In genomic region chr4:103478210-103478609, GRCh38 we compare ENCODE assay signal across 16 cellular contexts.
A peak's percentile ranks its signal among the peaks of the same experiment; 100 is the strongest.
DNase-seq lines count a peak whose midpoint lies in the region; ATAC-seq and TF ChIP-seq lines count a peak whose summit lies in the region.
"Had no signal": no experiment of that assay in that cellular context is flagged by ENCODE, and none has a peak within 500 bp of the region (broad histone marks: within the 10 kb centered on the region; RNA-seq: fewer than 3 reads in every experiment).

No MANE protein-coding gene starts in this region.

- H3K4me3 Mint-ChIP-seq in GM23338 = no peak overlapping the region
- H3K4me3 Mint-ChIP-seq in endodermal cell = no peak overlapping the region
- H3K4me3 Mint-ChIP-seq in progenitor cell of endocrine pancreas (ENCODE audit: low read depth) = no peak overlapping the region
- H3K4me3 Mint-ChIP-seq: CD4-positive, alpha-beta memory T cell; HFFc6 had no signal

- no peaks in the 10 kb centered on the region for H3K36me3 Mint-ChIP-seq in GM23338 (ENCODE audit: low read depth)
- peaks cover 2% of the 10 kb centered on the region for H3K36me3 Mint-ChIP-seq in endodermal cell (ENCODE audit: low read depth)
- H3K36me3 Mint-ChIP-seq in progenitor cell of endocrine pancreas (ENCODE audit: insufficient read depth) = no peaks in the 10 kb centered on the region
- H3K36me3 Mint-ChIP-seq: CD4-positive, alpha-beta memory T cell had no signal

- H3K4me2 ChIP-seq in GM23338 = no peak overlapping the region
- H3K4me2 ChIP-seq in OCI-LY3 (ENCODE audit: low read length) = no peak overlapping the region

- TF ChIP-seq CTCF in GM23338 (conservative IDR thresholded peaks at IDR 0.05; ENCODE audit: low read depth in 2 of 2) (no peak), OCI-LY3 (IDR thresholded peaks at IDR 0.05; ENCODE audit: low read depth, low read length) (no peak), endodermal cell (conservative IDR thresholded peaks at IDR 0.05) (no peak), progenitor cell of endocrine pancreas (IDR thresholded peaks at IDR 0.05; ENCODE audit: unreplicated experiment) (no peak), mucosa of descending colon (IDR thresholded peaks at IDR 0.05) (no peak)

- no peaks in the 10 kb centered on the region for H3K27me3 Mint-ChIP-seq in GM23338 (ENCODE audit: insufficient read depth, low read depth, poor library complexity)
- no peaks in the 10 kb centered on the region for H3K27me3 Mint-ChIP-seq in endodermal cell (ENCODE audit: insufficient read depth)
- no peaks in the 10 kb centered on the region for H3K27me3 Mint-ChIP-seq in progenitor cell of endocrine pancreas

- intact Hi-C loops in mucosa of descending colon (cut with DNase I, micrococcal nuclease) = no loop called here

- no peaks in the 10 kb centered on the region for H3F3A ChIP-seq in GM23338 (replicated peaks; ENCODE audit: low read depth)

- no peak overlapping the region for H3K4me3 ChIP-seq in GM23338
- H3K4me3 ChIP-seq in OCI-LY3 (ENCODE audit: low read length) = no peak overlapping the region
- peak overlapping the region; percentile 19 for H3K4me3 ChIP-seq in endodermal cell (ENCODE audit: low read length)
- no peak overlapping the region for H3K4me3 ChIP-seq in mucosa of descending colon
- H3K4me3 ChIP-seq: HAP-1 had no signal

- H2AFZ ChIP-seq in GM23338 = no peak overlapping the region
- H2AFZ ChIP-seq in OCI-LY3 (ENCODE audit: low read depth, low read length) = 0 out of 2 replicates have a peak overlapping the region, but pooled peaks have one; percentile 38

- H3K27ac ChIP-seq in GM23338 (ENCODE audit: low read depth) (no peak overlapping the region), OCI-LY3 (ENCODE audit: low read length) (no peak overlapping the region), endodermal cell (ENCODE audit: low read depth, low read length) (no peak overlapping the region)

- no peaks in the 10 kb centered on the region for H3K9me3 ChIP-seq in OCI-LY3 (ENCODE audit: insufficient read depth, low read length)
- H3K9me3 ChIP-seq in endodermal cell (ENCODE audit: control insufficient read depth, low read length) = no peaks in the 10 kb centered on the region
- H3K9me3 ChIP-seq in mucosa of descending colon = no peaks in the 10 kb centered on the region
- H3K9me3 ChIP-seq: HAP-1 had no signal

- ATAC-seq in GM23338 (no peak), mucosa of descending colon (no peak), GM21367 (IDR thresholded peaks at IDR 0.05; ENCODE audit: unreplicated experiment) (no peak), GM21529 (IDR thresholded peaks at IDR 0.05; ENCODE audit: unreplicated experiment) (no peak)

- H3K36me3 ChIP-seq in GM23338 (ENCODE audit: insufficient read depth) = no peaks in the 10 kb centered on the region
- no peaks in the 10 kb centered on the region for H3K36me3 ChIP-seq in OCI-LY3 (replicated peaks; ENCODE audit: low read depth, low read length)
- H3K36me3 ChIP-seq in endodermal cell (ENCODE audit: control insufficient read depth, insufficient read depth, low read length) = no peaks in the 10 kb centered on the region
- no peaks in the 10 kb centered on the region for H3K36me3 ChIP-seq in mucosa of descending colon (ENCODE audit: low read depth)
- H3K36me3 ChIP-seq: HAP-1 had no signal

- H3K9ac ChIP-seq in OCI-LY3 (ENCODE audit: low read length) (no peak overlapping the region), endodermal cell (ENCODE audit: extremely low read depth, low read length, poor library complexity, severe bottlenecking) (no peak overlapping the region)

- H3K79me2 ChIP-seq in GM23338 (replicated peaks; ENCODE audit: insufficient read depth) (no peaks in the 10 kb centered on the region), OCI-LY3 (ENCODE audit: low read length) (no peaks in the 10 kb centered on the region)

- H3K4me1 ChIP-seq in GM23338 (ENCODE audit: insufficient read depth) (peaks cover 2% of the 10 kb centered on the region; the same call in 1 of the 2 replicates), OCI-LY3 (ENCODE audit: low read length) (no peaks in the 10 kb centered on the region), endodermal cell (ENCODE audit: control insufficient read depth, insufficient read depth, low read length) (peaks cover 9% of the 10 kb centered on the region), mucosa of descending colon (ENCODE audit: low read depth) (no peaks in the 10 kb centered on the region)
- H3K4me1 ChIP-seq: HAP-1 had no signal

- WGBS in endodermal cell (ENCODE audit: insufficient coverage in 1 of 2, insufficient read length in 1 of 2), 2 experiments = 25% methylated on average over 1 of the region's 1 CpG; no CpG with 5 or more reads in 1 of the 2 experiments

- H3K4me1 Mint-ChIP-seq in GM23338 (peaks cover 7% of the 10 kb centered on the region; the same call in 1 of the 3 replicates), endodermal cell (no peaks in the 10 kb centered on the region), progenitor cell of endocrine pancreas (ENCODE audit: low read depth) (peaks cover 7% of the 10 kb centered on the region)
- H3K4me1 Mint-ChIP-seq: CD4-positive, alpha-beta memory T cell had no signal

- H3K9me3 Mint-ChIP-seq in GM23338 = no peaks in the 10 kb centered on the region
- H3K9me3 Mint-ChIP-seq in endodermal cell = no peaks in the 10 kb centered on the region
- no peaks in the 10 kb centered on the region for H3K9me3 Mint-ChIP-seq in progenitor cell of endocrine pancreas (ENCODE audit: low read depth)
- H3K9me3 Mint-ChIP-seq: HFFc6 had no signal

- H3K27me3 ChIP-seq in GM23338 (ENCODE audit: insufficient read depth) (no peaks in the 10 kb centered on the region), OCI-LY3 (ENCODE audit: low read depth, low read length) (no peaks in the 10 kb centered on the region), endodermal cell (ENCODE audit: control insufficient read depth, insufficient read depth, low read length, poor library complexity, severe bottlenecking) (no peaks in the 10 kb centered on the region)

- H3K9me2 ChIP-seq in GM23338 (ENCODE audit: insufficient read depth) = peaks cover 4% of the 10 kb centered on the region; the same call in 1 of the 2 replicates

- H3K27ac Mint-ChIP-seq in GM23338 (no peak overlapping the region), endodermal cell (peak overlapping the region; percentile 30), progenitor cell of endocrine pancreas (peak overlapping the region; percentile 37)
- H3K27ac Mint-ChIP-seq: CD4-positive, alpha-beta memory T cell; HFFc6 had no signal

- peak; percentile 5 for DNase-seq in GM23338 (ENCODE audit: low spot score)
- DNase-seq in endodermal cell = no peak
- no peak for DNase-seq in progenitor cell of endocrine pancreas (ENCODE audit: low spot score, unreplicated experiment)
- no peak for DNase-seq in mucosa of descending colon
- DNase-seq in MV-4-11 (lab: John Stamatoyannopoulos, UW) = no peak
- DNase-seq: C1 segment of cervical spinal cord; Calu3; CD4-positive, alpha-beta memory T cell; DMS79; EL; GF-D8 had no signal

- no peaks in the 10 kb centered on the region for H4K20me1 ChIP-seq in GM23338 (replicated peaks; ENCODE audit: insufficient read depth)
- no peaks in the 10 kb centered on the region for H4K20me1 ChIP-seq in OCI-LY3 (ENCODE audit: insufficient read depth, low read length)

TF ChIP-seq in GM23338, 12 proteins besides CTCF, POLR2A, EP300 and RAD21 (continues in another document):
- TF ChIP-seq EZH2 (IDR thresholded peaks at IDR 0.05; ENCODE audit: low read depth, unreplicated experiment) = no peak
